Comparison of ENCODE assay signal across 18 cellular contexts in genomic region chr20:25221592-25222460, GRCh38. TPM values are rescaled to one million over a fixed set of nuclear protein-coding genes. Genes with fewer than 3 reads are reported as not detected.
DNase-seq lines count a peak whose midpoint lies in the region; ATAC-seq and TF ChIP-seq lines count a peak whose summit lies in the region.
"Had no signal": no experiment of that assay in that cellular context is flagged by ENCODE, and none has a peak within 500 bp of the region (broad histone marks: within the 10 kb centered on the region; RNA-seq: fewer than 3 reads in every experiment).

No MANE protein-coding gene starts in this region.

- peaks cover 0 to 79% (median 25%) of the 10 kb centered on the region in 9 donors for H3K36me3 ChIP-seq in heart right ventricle
- H3K36me3 ChIP-seq: MG63 had no signal

- intact Hi-C loops in activated CD4-positive, alpha-beta T cell treated with anti-CD3 and anti-CD28 coated beads for 36 hours (cut with DNase I, micrococcal nuclease), result loop anchor here in 1 of 2 experiments (2.0 kb wide), 1 partner anchor 75 kb away; no protein-coding TSS in a partner anchor
- intact Hi-C loops in activated T-helper 1 cell treated with anti-CD3 and anti-CD28 coated beads, Interleukin-12 subunit alpha, Interleukin-12 subunit beta, Interleukin-2, Interleukin-4 antibody, amounts not matched to agents 30 ng/mL and 10 ng/mL and 1 ng/mL, durations not matched to agents 14 hours and 24 hours and 36 hours (cut with micrococcal nuclease), result loop anchor here (2.0 kb wide), 1 partner anchor 25 kb away; no protein-coding TSS in a partner anchor
- intact Hi-C loops in heart right ventricle (cut with DNase I), result no loop called here

- H3K27ac Mint-ChIP-seq in activated CD4-positive, alpha-beta T cell treated with anti-CD3 and anti-CD28 coated beads for 36 hours, result peak overlapping the region; percentile 21
- no peak overlapping the region for H3K27ac Mint-ChIP-seq in activated CD4-positive, alpha-beta T cell treated with anti-CD3 and anti-CD28 coated beads, Interleukin-2, amount 10 ng/mL, durations not matched to agents 7 days and 5 days
- peak overlapping the region; percentile 0 for H3K27ac Mint-ChIP-seq in activated T-helper 1 cell treated with anti-CD3 and anti-CD28 coated beads, Interleukin-12 subunit alpha, Interleukin-12 subunit beta, Interleukin-2, Interleukin-4 antibody, amounts not matched to agents 30 ng/mL and 10 ng/mL and 1 ng/mL, durations not matched to agents 14 hours and 24 hours and 36 hours
- H3K27ac Mint-ChIP-seq in stimulated activated effector memory CD8-positive, alpha-beta T cell treated with anti-CD3 and anti-CD28 coated beads, Interleukin-12 subunit alpha, Interleukin-12 subunit beta, amount 100 ng/mL, for 72 hours, result peak overlapping the region; percentile 87
- H3K27ac Mint-ChIP-seq: T-helper 17 cell had no signal

- no peaks in the 10 kb centered on the region for H3K9me3 Mint-ChIP-seq in activated CD4-positive, alpha-beta T cell treated with anti-CD3 and anti-CD28 coated beads for 36 hours (ENCODE audit: low read depth)
- H3K9me3 Mint-ChIP-seq in activated CD4-positive, alpha-beta T cell treated with anti-CD3 and anti-CD28 coated beads, Interleukin-2, amount 10 ng/mL, durations not matched to agents 7 days and 5 days, result no peaks in the 10 kb centered on the region
- no peaks in the 10 kb centered on the region for H3K9me3 Mint-ChIP-seq in activated T-helper 1 cell treated with anti-CD3 and anti-CD28 coated beads, Interleukin-12 subunit alpha, Interleukin-12 subunit beta, Interleukin-2, Interleukin-4 antibody, amounts not matched to agents 30 ng/mL and 10 ng/mL and 1 ng/mL, durations not matched to agents 14 hours and 24 hours and 36 hours
- H3K9me3 Mint-ChIP-seq in stimulated activated effector memory CD8-positive, alpha-beta T cell treated with anti-CD3 and anti-CD28 coated beads, Interleukin-12 subunit alpha, Interleukin-12 subunit beta, amount 100 ng/mL, for 72 hours, result no peaks in the 10 kb centered on the region
- H3K9me3 Mint-ChIP-seq: brain had no signal

- DNase-seq in activated CD4-positive, alpha-beta T cell treated with anti-CD3 and anti-CD28 coated beads for 36 hours, result no peak
- no peak for DNase-seq in activated CD4-positive, alpha-beta T cell treated with anti-CD3 and anti-CD28 coated beads, Interleukin-2, amount 10 ng/mL, durations not matched to agents 7 days and 5 days
- DNase-seq in activated T-helper 1 cell treated with anti-CD3 and anti-CD28 coated beads, Interleukin-12 subunit alpha, Interleukin-12 subunit beta, Interleukin-2, Interleukin-4 antibody, amounts not matched to agents 30 ng/mL and 10 ng/mL and 1 ng/mL, durations not matched to agents 14 hours and 24 hours and 36 hours (ENCODE audit: low spot score), result no peak
- peak; percentile 48 to 68 for DNase-seq in heart right ventricle
- no peak for DNase-seq in stimulated activated effector memory CD8-positive, alpha-beta T cell treated with anti-CD3 and anti-CD28 coated beads, Interleukin-12 subunit alpha, Interleukin-12 subunit beta, amount 100 ng/mL, for 72 hours (ENCODE audit: low spot score in 2 of 2)
- no peak for DNase-seq in GDM1 (lab: John Stamatoyannopoulos, UW)
- DNase-seq in DMS153 treated with DMSO at 0.1 percent for 48 hours (lab: John Stamatoyannopoulos, UW; ENCODE audit: unreplicated experiment), result no peak
- no peak for DNase-seq in NOMO-1 (lab: John Stamatoyannopoulos, UW; ENCODE audit: unreplicated experiment in 2 of 2)
- DNase-seq: activated CD4-positive, alpha-beta T cell treated with anti-CD3 and anti-CD28 coated beads, Interleukin-2, amount 50 U/mL, for 1 hour; effector CD8-positive, alpha-beta T cell; foreskin keratinocyte; MG63; NCI-H1930; NCI-H524 treated with DMSO at 0.1 percent for 48 hours; stimulated activated CD4-positive, alpha-beta T cell treated with anti-CD3 and anti-CD28 coated beads, Interleukin-2, amount 100 ng/mL, for 24 hours; T-helper 17 cell had no signal

- no peaks in the 10 kb centered on the region for H3K27me3 Mint-ChIP-seq in activated CD4-positive, alpha-beta T cell treated with anti-CD3 and anti-CD28 coated beads for 36 hours
- no peaks in the 10 kb centered on the region for H3K27me3 Mint-ChIP-seq in activated CD4-positive, alpha-beta T cell treated with anti-CD3 and anti-CD28 coated beads, Interleukin-2, amount 10 ng/mL, durations not matched to agents 7 days and 5 days
- H3K27me3 Mint-ChIP-seq in activated T-helper 1 cell treated with anti-CD3 and anti-CD28 coated beads, Interleukin-12 subunit alpha, Interleukin-12 subunit beta, Interleukin-2, Interleukin-4 antibody, amounts not matched to agents 30 ng/mL and 10 ng/mL and 1 ng/mL, durations not matched to agents 14 hours and 24 hours and 36 hours (ENCODE audit: insufficient read depth), result no peaks in the 10 kb centered on the region
- H3K27me3 Mint-ChIP-seq: brain, T-helper 17 cell had no signal

- no peak overlapping the region for H3K4me3 Mint-ChIP-seq in activated CD4-positive, alpha-beta T cell treated with anti-CD3 and anti-CD28 coated beads for 36 hours
- no peak overlapping the region for H3K4me3 Mint-ChIP-seq in activated CD4-positive, alpha-beta T cell treated with anti-CD3 and anti-CD28 coated beads, Interleukin-2, amount 10 ng/mL, durations not matched to agents 7 days and 5 days
- no peak overlapping the region for H3K4me3 Mint-ChIP-seq in activated T-helper 1 cell treated with anti-CD3 and anti-CD28 coated beads, Interleukin-12 subunit alpha, Interleukin-12 subunit beta, Interleukin-2, Interleukin-4 antibody, amounts not matched to agents 30 ng/mL and 10 ng/mL and 1 ng/mL, durations not matched to agents 14 hours and 24 hours and 36 hours
- H3K4me3 Mint-ChIP-seq in stimulated activated effector memory CD8-positive, alpha-beta T cell treated with anti-CD3 and anti-CD28 coated beads, Interleukin-12 subunit alpha, Interleukin-12 subunit beta, amount 100 ng/mL, for 72 hours, result no peak overlapping the region
- H3K4me3 Mint-ChIP-seq: brain, T-helper 17 cell had no signal

- 72 to 74% methylated on average over 29 of the region's 29 CpGs for WGBS in heart right ventricle, 2 donors

- CTCF ChIA-PET in activated CD4-positive, alpha-beta T cell treated with anti-CD3 and anti-CD28 coated beads for 36 hours (lab: Charles Lee), result interaction anchor here (1.0 kb wide), 1 partner anchor 21 kb away, joined by 3 read pairs; no protein-coding TSS in a partner anchor
- CTCF ChIA-PET in activated CD4-positive, alpha-beta T cell treated with anti-CD3 and anti-CD28 coated beads, Interleukin-2, amount 10 ng/mL, durations not matched to agents 7 days and 5 days (lab: Charles Lee), result interaction anchor here (1.0 kb wide), 1 partner anchor 177 kb away, joined by 4 read pairs; no protein-coding TSS in a partner anchor

- peak overlapping the region; percentile 36 to 94 (median 68) for H3K27ac ChIP-seq in heart right ventricle
- H3K27ac ChIP-seq: 22Rv1, foreskin keratinocyte had no signal

- peaks cover 21 to 85% (median 61%) of the 10 kb centered on the region in 9 donors for H3K4me1 ChIP-seq in heart right ventricle

- POLR2A ChIA-PET in activated CD4-positive, alpha-beta T cell treated with anti-CD3 and anti-CD28 coated beads for 36 hours (lab: Charles Lee), result no interaction called here
- POLR2A ChIA-PET in activated CD4-positive, alpha-beta T cell treated with anti-CD3 and anti-CD28 coated beads, Interleukin-2, amount 10 ng/mL, durations not matched to agents 7 days and 5 days (lab: Charles Lee), result no interaction called here

- ATAC-seq in activated CD4-positive, alpha-beta T cell treated with anti-CD3 and anti-CD28 coated beads for 36 hours, result no peak
- peak in 7 of 8 donors; percentile 5 to 68 (median 33) for ATAC-seq in heart right ventricle
- ATAC-seq in stimulated activated effector memory CD8-positive, alpha-beta T cell treated with anti-CD3 and anti-CD28 coated beads, Interleukin-12 subunit alpha, Interleukin-12 subunit beta, amount 100 ng/mL, for 72 hours, result no peak
- ATAC-seq: T-helper 17 cell had no signal

- H3K36me3 Mint-ChIP-seq in activated CD4-positive, alpha-beta T cell treated with anti-CD3 and anti-CD28 coated beads for 36 hours (ENCODE audit: low read depth), result peaks cover 1% of the 10 kb centered on the region
- no peaks in the 10 kb centered on the region for H3K36me3 Mint-ChIP-seq in activated CD4-positive, alpha-beta T cell treated with anti-CD3 and anti-CD28 coated beads, Interleukin-2, amount 10 ng/mL, durations not matched to agents 7 days and 5 days (ENCODE audit: low read depth)
- H3K36me3 Mint-ChIP-seq in activated T-helper 1 cell treated with anti-CD3 and anti-CD28 coated beads, Interleukin-12 subunit alpha, Interleukin-12 subunit beta, Interleukin-2, Interleukin-4 antibody, amounts not matched to agents 30 ng/mL and 10 ng/mL and 1 ng/mL, durations not matched to agents 14 hours and 24 hours and 36 hours (ENCODE audit: low read depth), result peaks cover 6% of the 10 kb centered on the region
- peaks cover 5% of the 10 kb centered on the region for H3K36me3 Mint-ChIP-seq in stimulated activated effector memory CD8-positive, alpha-beta T cell treated with anti-CD3 and anti-CD28 coated beads, Interleukin-12 subunit alpha, Interleukin-12 subunit beta, amount 100 ng/mL, for 72 hours

- TF ChIP-seq CTCF in heart right ventricle (IDR thresholded peaks at IDR 0.05), result peak in 2 of 9 donors; percentile 9 to 14

- no peak overlapping the region for H3K4me3 ChIP-seq in heart right ventricle
- H3K4me3 ChIP-seq: MG63 had no signal

- H3K9me3 ChIP-seq in heart right ventricle, result no peaks in the 10 kb centered on the region
- H3K9me3 ChIP-seq: MG63 had no signal

- no peaks in the 10 kb centered on the region for H3K27me3 ChIP-seq in heart right ventricle
- H3K27me3 ChIP-seq: foreskin keratinocyte, MG63 had no signal

- H3K4me1 Mint-ChIP-seq in activated CD4-positive, alpha-beta T cell treated with anti-CD3 and anti-CD28 coated beads for 36 hours, result peaks cover 7% of the 10 kb centered on the region
- peaks cover 3% of the 10 kb centered on the region for H3K4me1 Mint-ChIP-seq in activated CD4-positive, alpha-beta T cell treated with anti-CD3 and anti-CD28 coated beads, Interleukin-2, amount 10 ng/mL, durations not matched to agents 7 days and 5 days
- H3K4me1 Mint-ChIP-seq in activated T-helper 1 cell treated with anti-CD3 and anti-CD28 coated beads, Interleukin-12 subunit alpha, Interleukin-12 subunit beta, Interleukin-2, Interleukin-4 antibody, amounts not matched to agents 30 ng/mL and 10 ng/mL and 1 ng/mL, durations not matched to agents 14 hours and 24 hours and 36 hours (ENCODE audit: low read depth), result peaks cover 6% of the 10 kb centered on the region
- H3K4me1 Mint-ChIP-seq in stimulated activated effector memory CD8-positive, alpha-beta T cell treated with anti-CD3 and anti-CD28 coated beads, Interleukin-12 subunit alpha, Interleukin-12 subunit beta, amount 100 ng/mL, for 72 hours, result peaks cover 19% of the 10 kb centered on the region
- H3K4me1 Mint-ChIP-seq: T-helper 17 cell had no signal

RNA-seq across cellular contexts. Expression of gene PYGB, which starts 26.1 kb away (rescaled TPM):
- 10 to 100 TPM; 18.0 to 21.1 TPM for total RNA-seq in activated CD4-positive, alpha-beta T cell treated with anti-CD3 and anti-CD28 coated beads for 36 hours
- total RNA-seq in activated CD4-positive, alpha-beta T cell treated with anti-CD3 and anti-CD28 coated beads, Interleukin-2, amount 10 ng/mL, durations not matched to agents 7 days and 5 days, result 10 to 100 TPM; 28.7 to 30.2 TPM
- total RNA-seq in activated T-helper 1 cell treated with anti-CD3 and anti-CD28 coated beads, Interleukin-12 subunit alpha, Interleukin-12 subunit beta, Interleukin-2, Interleukin-4 antibody, amounts not matched to agents 30 ng/mL and 10 ng/mL and 1 ng/mL, durations not matched to agents 14 hours and 24 hours and 36 hours, result 36.8 and 38.5 TPM in 2 replicates
- total RNA-seq in heart right ventricle, result 100 to 1,000 TPM; 203 to 462 (median 276) TPM
- 100 to 1,000 TPM in 1 of 2 donors, 10 to 100 TPM in 1; 83.1 to 250 TPM for polyA plus RNA-seq in heart right ventricle

RNA-seq across cellular contexts. Expression of gene ENTPD6, which starts 26.3 kb away (rescaled TPM):
- total RNA-seq in activated CD4-positive, alpha-beta T cell treated with anti-CD3 and anti-CD28 coated beads for 36 hours, result 10 to 100 TPM; 34.3 to 41.5 TPM
- 10 to 100 TPM; 33.8 to 45.6 TPM for total RNA-seq in activated CD4-positive, alpha-beta T cell treated with anti-CD3 and anti-CD28 coated beads, Interleukin-2, amount 10 ng/mL, durations not matched to agents 7 days and 5 days
- 42.5 and 43.5 TPM in 2 replicates for total RNA-seq in activated T-helper 1 cell treated with anti-CD3 and anti-CD28 coated beads, Interleukin-12 subunit alpha, Interleukin-12 subunit beta, Interleukin-2, Interleukin-4 antibody, amounts not matched to agents 30 ng/mL and 10 ng/mL and 1 ng/mL, durations not matched to agents 14 hours and 24 hours and 36 hours
- total RNA-seq in heart right ventricle, result 100 to 1,000 TPM in 3 of 10 donors, 10 to 100 TPM in 7; 54.6 to 141 (median 78.0) TPM
- polyA plus RNA-seq in heart right ventricle, result 100 to 1,000 TPM; 161 to 167 TPM

Comparison
In these comparisons a context has a peak if more than half of its experiments do, and no peak if none do; other contexts are left out.
1. ATAC-seq: peak in heart right ventricle (7 of 8); none in activated CD4-positive, alpha-beta T cell treated with anti-CD3 and anti-CD28 coated beads for 36 hours (single experiment) and stimulated activated effector memory CD8-positive, alpha-beta T cell treated with anti-CD3 and anti-CD28 coated beads, Interleukin-12 subunit alpha, Interleukin-12 subunit beta, amount 100 ng/mL, for 72 hours (single experiment).
2. DNase-seq: peak in heart right ventricle (2 of 2); none in activated CD4-positive, alpha-beta T cell treated with anti-CD3 and anti-CD28 coated beads for 36 hours (single experiment), activated CD4-positive, alpha-beta T cell treated with anti-CD3 and anti-CD28 coated beads, Interleukin-2, amount 10 ng/mL, durations not matched to agents 7 days and 5 days (single experiment), activated T-helper 1 cell treated with anti-CD3 and anti-CD28 coated beads, Interleukin-12 subunit alpha, Interleukin-12 subunit beta, Interleukin-2, Interleukin-4 antibody, amounts not matched to agents 30 ng/mL and 10 ng/mL and 1 ng/mL, durations not matched to agents 14 hours and 24 hours and 36 hours (single experiment), stimulated activated effector memory CD8-positive, alpha-beta T cell treated with anti-CD3 and anti-CD28 coated beads, Interleukin-12 subunit alpha, Interleukin-12 subunit beta, amount 100 ng/mL, for 72 hours (0 of 2), GDM1 (single experiment), DMS153 treated with DMSO at 0.1 percent for 48 hours (single experiment) and NOMO-1 (0 of 2).